ENCODE assay signal across 8 cellular contexts in the genomic region with DNA sequence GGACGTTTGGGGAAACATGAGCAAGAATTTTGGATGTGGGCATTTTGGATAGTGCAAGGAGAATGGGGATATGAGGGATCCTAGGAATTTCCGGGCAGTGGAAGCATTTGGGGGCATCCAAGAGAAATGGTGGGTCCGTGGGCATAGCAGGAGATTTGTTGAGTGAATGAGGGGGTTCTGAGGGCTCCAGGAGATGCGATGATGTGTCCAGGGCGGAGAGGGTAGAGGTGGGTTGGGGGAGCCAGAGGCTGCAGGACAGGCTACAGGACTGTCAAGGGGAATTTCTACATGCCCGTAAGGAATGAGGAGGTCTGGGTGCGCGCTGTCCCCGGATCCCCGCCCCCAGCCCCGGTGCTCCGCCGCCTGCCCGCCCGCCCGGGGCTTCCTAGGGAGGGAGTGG. TPM values are rescaled to one million over a fixed set of nuclear protein-coding genes. Genes with fewer than 3 reads are reported as not detected.
DNase-seq lines count a peak whose midpoint lies in the region; ATAC-seq and TF ChIP-seq lines count a peak whose summit lies in the region.

No MANE protein-coding gene starts in this region.

- ATAC-seq in left lung: no peak
- ATAC-seq in HG03469 (IDR thresholded peaks at IDR 0.05; ENCODE audit: unreplicated experiment): no peak

- H3K9me3 ChIP-seq in BLaER1 treated with 17β-estradiol and CSF1 and Interleukin-3, amounts not matched to agents 10 nM and 100 nM (replicated peaks in 1 of 11): no peaks in the 10 kb centered on the region
- H3K9me3 ChIP-seq in left lung: no peaks in the 10 kb centered on the region
- no peaks in the 10 kb centered on the region for H3K9me3 ChIP-seq in tibial artery

- H4K20me1 ChIP-seq in BLaER1 treated with 17β-estradiol and CSF1 and Interleukin-3, amounts not matched to agents 10 nM and 100 nM: peaks cover 0 to 7% (median 0%) of the 10 kb centered on the region in 11 experiments; a peak in 2 of 22 replicates

- no peak for DNase-seq in HFF-Myc (ENCODE audit: extremely low read depth, low read depth)
- no peak for DNase-seq in activated naive CD4-positive, alpha-beta T cell treated with anti-CD3 and anti-CD28 coated beads, Interleukin-2, amount 10 ng/mL, durations not matched to agents 7 days and 5 days
- DNase-seq in left lung: no peak
- no peak for DNase-seq in tibial artery
- DNase-seq in cerebellum (ENCODE audit: low spot score): no peak
- no peak for DNase-seq in COLO829 (ENCODE audit: low spot score)

- no peaks in the 10 kb centered on the region for H3K9me3 Mint-ChIP-seq in activated naive CD4-positive, alpha-beta T cell treated with anti-CD3 and anti-CD28 coated beads, Interleukin-2, amount 10 ng/mL, durations not matched to agents 7 days and 5 days

- no peaks in the 10 kb centered on the region for H3K36me3 Mint-ChIP-seq in activated naive CD4-positive, alpha-beta T cell treated with anti-CD3 and anti-CD28 coated beads, Interleukin-2, amount 10 ng/mL, durations not matched to agents 7 days and 5 days

- H3K9ac ChIP-seq in BLaER1 treated with 17β-estradiol and CSF1 and Interleukin-3, amounts not matched to agents 10 nM and 100 nM: peak overlapping the region; percentile 73 to 84 (median 82)

- peak overlapping the region; percentile 37 to 75 (median 60); a peak in 19 of 22 replicates for H3K27ac ChIP-seq in BLaER1 treated with 17β-estradiol and CSF1 and Interleukin-3, amounts not matched to agents 10 nM and 100 nM
- H3K27ac ChIP-seq in left lung: peak overlapping the region in 1 of 2 donors; percentile 82
- H3K27ac ChIP-seq in tibial artery: peak overlapping the region; percentile 34 to 86

- peak overlapping the region; percentile 58 for H3K27ac Mint-ChIP-seq in activated naive CD4-positive, alpha-beta T cell treated with anti-CD3 and anti-CD28 coated beads, Interleukin-2, amount 10 ng/mL, durations not matched to agents 7 days and 5 days

- H3K4me3 ChIP-seq in BLaER1 treated with 17β-estradiol and CSF1 and Interleukin-3, amounts not matched to agents 10 nM and 100 nM: peak overlapping the region; percentile 67 to 79 (median 73)
- H3K4me3 ChIP-seq in HFF-Myc (replicated peaks; ENCODE audit: low read depth, low read length) (peak overlapping the region; percentile 57), left lung (peak overlapping the region; percentile 58 to 83), tibial artery (peak overlapping the region; percentile 75 to 80)

- intact Hi-C loops in left lung (cut with DNase I) (no loop called here), tibial artery (cut with DNase I; ENCODE audit: low total_unique reads) (no loop called here)

- peaks cover 0 to 7% (median 0%) of the 10 kb centered on the region in 11 experiments; a peak in 3 of 22 replicates for H3K27me3 ChIP-seq in BLaER1 treated with 17β-estradiol and CSF1 and Interleukin-3, amounts not matched to agents 10 nM and 100 nM
- H3K27me3 ChIP-seq in left lung: no peaks in the 10 kb centered on the region
- no peaks in the 10 kb centered on the region for H3K27me3 ChIP-seq in tibial artery

- H3K4me3 Mint-ChIP-seq in activated naive CD4-positive, alpha-beta T cell treated with anti-CD3 and anti-CD28 coated beads, Interleukin-2, amount 10 ng/mL, durations not matched to agents 7 days and 5 days: peak overlapping the region; percentile 84

- peak overlapping the region; percentile 93 to 99 (median 97) for H3K4me2 ChIP-seq in BLaER1 treated with 17β-estradiol and CSF1 and Interleukin-3, amounts not matched to agents 10 nM and 100 nM

- no peak for TF ChIP-seq CTCF in HFF-Myc (IDR thresholded peaks at IDR 0.05; ENCODE audit: low read depth, low read length, missing control alignments)
- no peak for TF ChIP-seq CTCF in left lung (IDR thresholded peaks at IDR 0.05)
- no peak for TF ChIP-seq CTCF in tibial artery (IDR thresholded peaks at IDR 0.05)

- peaks cover 12 to 25% (median 19%) of the 10 kb centered on the region in 11 experiments for H3K36me3 ChIP-seq in BLaER1 treated with 17β-estradiol and CSF1 and Interleukin-3, amounts not matched to agents 10 nM and 100 nM
- H3K36me3 ChIP-seq in left lung: peaks cover 0 to 15% of the 10 kb centered on the region in 2 donors
- peaks cover 9 to 31% (median 25%) of the 10 kb centered on the region in 3 donors for H3K36me3 ChIP-seq in tibial artery

- H3K4me1 Mint-ChIP-seq in activated naive CD4-positive, alpha-beta T cell treated with anti-CD3 and anti-CD28 coated beads, Interleukin-2, amount 10 ng/mL, durations not matched to agents 7 days and 5 days: peaks cover 25% of the 10 kb centered on the region

- H3K4me1 ChIP-seq in BLaER1 treated with 17β-estradiol and CSF1 and Interleukin-3, amounts not matched to agents 10 nM and 100 nM: peaks cover 35 to 55% (median 45%) of the 10 kb centered on the region in 10 experiments
- H3K4me1 ChIP-seq in left lung: peaks cover 14 to 63% of the 10 kb centered on the region in 2 donors
- peaks cover 0 to 22% (median 18%) of the 10 kb centered on the region in 4 donors for H3K4me1 ChIP-seq in tibial artery

- H3K27me3 Mint-ChIP-seq in activated naive CD4-positive, alpha-beta T cell treated with anti-CD3 and anti-CD28 coated beads, Interleukin-2, amount 10 ng/mL, durations not matched to agents 7 days and 5 days: peaks cover 45% of the 10 kb centered on the region

- CTCF ChIA-PET in activated naive CD4-positive, alpha-beta T cell treated with anti-CD3 and anti-CD28 coated beads, Interleukin-2, amount 10 ng/mL, durations not matched to agents 7 days and 5 days (lab: Charles Lee): interaction anchor here (0.7 to 1.0 kb wide), 2 partner anchors 264 to 265 kb away, joined by 3 read pairs; no protein-coding TSS in a partner anchor

RNA-seq across cellular contexts. Expression of a gene that starts 0.4 kb away (rescaled TPM):
- total RNA-seq in left lung (1 to 10 TPM; 5.3 to 5.7 TPM), cerebellum (5.2 TPM)

RNA-seq across cellular contexts. Expression of a gene that starts 1.2 kb away (rescaled TPM):
- 10 to 100 TPM in 1 of 2 donors, 1 to 10 TPM in 1; 7.9 to 13.1 TPM for total RNA-seq in left lung
- 2.4 TPM for total RNA-seq in cerebellum

RNA-seq across cellular contexts. Expression of a gene that starts 8.2 kb away (rescaled TPM):
- total RNA-seq in left lung: 100 to 1,000 TPM; 169 to 176 TPM
- total RNA-seq in cerebellum: 24.0 TPM

RNA-seq across cellular contexts. Expression of a gene that starts 32.1 kb away (rescaled TPM):
- total RNA-seq in left lung: 100 to 1,000 TPM; 175 to 266 TPM
- total RNA-seq in cerebellum: 0.36 TPM

RNA-seq across cellular contexts. Expression of a gene that starts 43.9 kb away (rescaled TPM):
- total RNA-seq in left lung (10 to 100 TPM; 22.0 to 37.0 TPM), cerebellum (1.9 TPM)
